36 cellular contexts compared by ENCODE assay signal in genomic region chr5:107549567-107549966, GRCh38.
"Had no signal": no experiment of that assay in that cellular context is flagged by ENCODE, and none has a peak within 500 bp of the region (broad histone marks: within the 10 kb centered on the region; RNA-seq: fewer than 3 reads in every experiment).

No MANE protein-coding gene starts in this region.

- H3K4me3 ChIP-seq: coronary artery, dorsolateral prefrontal cortex, gastroesophageal sphincter, lower lobe of right lung, sigmoid colon, testis, transverse colon, uterus had no signal

- DNase-seq: activated CD4-positive, alpha-beta memory T cell treated with anti-CD3 and anti-CD28 coated beads, Interleukin-2, amount 10 ng/mL, durations not matched to agents 7 days and 5 days; activated CD4-positive, alpha-beta T cell treated with anti-CD3 and anti-CD28 coated beads for 48 hours; activated CD8-positive, alpha-beta memory T cell treated with anti-CD3 and anti-CD28 coated beads, Interleukin-2, amount 50 U/mL, for 48 hours; activated gamma-delta T cell treated with Interleukin-2 at 50 U/mL for 16 hours; activated naive CD4-positive, alpha-beta T cell treated with anti-CD3 and anti-CD28 coated beads, Interleukin-2, amount 50 U/mL, for 16 hours; activated T-cell treated with anti-CD3 and anti-CD28 coated beads, Interleukin-2, amount 50 U/mL, for 24 hours; amniotic stem cell; brain microvascular endothelial cell; dorsolateral prefrontal cortex; effector memory CD8-positive, alpha-beta T cell; erythroblast; hippocampal formation; left colon; lower lobe of right lung; mesendoderm; natural killer cell; sigmoid colon; small intestine; stimulated activated CD4-positive, alpha-beta T cell treated with anti-CD3 and anti-CD28 coated beads, Interleukin-1b, Interleukin-23, amount 100 ng/mL, for 48 hours; stimulated activated CD4-positive, alpha-beta T cell treated with anti-CD3 and anti-CD28 coated beads, Interleukin-4, amount 100 ng/mL, for 4 hours; stimulated activated CD8-positive, alpha-beta memory T cell treated with anti-CD3 and anti-CD28 coated beads, Interleukin-4, amount 100 ng/mL, for 48 hours; stimulated activated naive B cell treated with anti-CD40 and anti-IgM and Interleukin-4, amounts not matched to agents 10 μg/mL and 1 μg/mL and 100 μg/mL, for 72 hours; SW 1271; T-helper 9 cell; testis; transverse colon; uterus had no signal

- H3K27ac Mint-ChIP-seq: activated CD4-positive, alpha-beta memory T cell treated with anti-CD3 and anti-CD28 coated beads, Interleukin-2, amount 10 ng/mL, durations not matched to agents 7 days and 5 days; activated T-cell treated with anti-CD3 and anti-CD28 coated beads, Interleukin-2, amount 50 U/mL, for 24 hours; activated T-helper 17 cell treated with anti-CD3 and anti-CD28 coated beads, Interleukin-2, amount 50 U/mL, for 72 hours; effector memory CD8-positive, alpha-beta T cell; natural killer cell; progenitor cell of endocrine pancreas; stimulated activated naive B cell treated with anti-CD40 and anti-IgM and Interleukin-4, amounts not matched to agents 10 μg/mL and 1 μg/mL and 100 μg/mL, for 72 hours; T-helper 1 cell treated with Interleukin-12 subunit alpha and Interleukin-12 subunit beta and Interleukin-4 antibody, amounts not matched to agents 30 μg/mL and 1 μg/mL, for 36 hours had no signal

- H3K4me1 Mint-ChIP-seq: activated CD4-positive, alpha-beta memory T cell treated with anti-CD3 and anti-CD28 coated beads, Interleukin-2, amount 10 ng/mL, durations not matched to agents 7 days and 5 days; activated T-helper 17 cell treated with anti-CD3 and anti-CD28 coated beads, Interleukin-2, amount 50 U/mL, for 72 hours; stimulated activated naive B cell treated with anti-CD40 and anti-IgM and Interleukin-4, amounts not matched to agents 10 μg/mL and 1 μg/mL and 100 μg/mL, for 72 hours had no signal

- H3K36me3 Mint-ChIP-seq: natural killer cell; stimulated activated naive B cell treated with anti-CD40 and anti-IgM and Interleukin-4, amounts not matched to agents 10 μg/mL and 1 μg/mL and 100 μg/mL, for 72 hours had no signal

- H3K36me3 ChIP-seq: brain microvascular endothelial cell, gastroesophageal sphincter, lower lobe of right lung, sigmoid colon, transverse colon, uterus had no signal

- H3K4me1 ChIP-seq: lower lobe of right lung, testis, transverse colon, uterus had no signal

- H3K9me3 Mint-ChIP-seq: activated CD4-positive, alpha-beta memory T cell treated with anti-CD3 and anti-CD28 coated beads, Interleukin-2, amount 10 ng/mL, durations not matched to agents 7 days and 5 days; activated T-cell treated with anti-CD3 and anti-CD28 coated beads, Interleukin-2, amount 50 U/mL, for 24 hours; activated T-helper 17 cell treated with anti-CD3 and anti-CD28 coated beads, Interleukin-2, amount 50 U/mL, for 72 hours; effector memory CD8-positive, alpha-beta T cell; natural killer cell; stimulated activated naive B cell treated with anti-CD40 and anti-IgM and Interleukin-4, amounts not matched to agents 10 μg/mL and 1 μg/mL and 100 μg/mL, for 72 hours; T-helper 1 cell treated with Interleukin-12 subunit alpha and Interleukin-12 subunit beta and Interleukin-4 antibody, amounts not matched to agents 30 μg/mL and 1 μg/mL, for 36 hours had no signal

- FAIRE-seq: astrocyte, small intestine, TTC549 had no signal

- H3K27me3 ChIP-seq: brain microvascular endothelial cell, dorsolateral prefrontal cortex, gastroesophageal sphincter, sigmoid colon, testis, transverse colon, uterus had no signal

- H3K4me3 Mint-ChIP-seq: activated CD4-positive, alpha-beta memory T cell treated with anti-CD3 and anti-CD28 coated beads, Interleukin-2, amount 10 ng/mL, durations not matched to agents 7 days and 5 days; activated T-cell treated with anti-CD3 and anti-CD28 coated beads, Interleukin-2, amount 50 U/mL, for 24 hours; activated T-helper 17 cell treated with anti-CD3 and anti-CD28 coated beads, Interleukin-2, amount 50 U/mL, for 72 hours; effector memory CD8-positive, alpha-beta T cell; natural killer cell; stimulated activated naive B cell treated with anti-CD40 and anti-IgM and Interleukin-4, amounts not matched to agents 10 μg/mL and 1 μg/mL and 100 μg/mL, for 72 hours; T-helper 1 cell treated with Interleukin-12 subunit alpha and Interleukin-12 subunit beta and Interleukin-4 antibody, amounts not matched to agents 30 μg/mL and 1 μg/mL, for 36 hours had no signal

- H3K9me3 ChIP-seq: gastroesophageal sphincter, lower lobe of right lung, sigmoid colon, testis, transverse colon, uterus had no signal

- H3K27ac ChIP-seq: brain microvascular endothelial cell, coronary artery, dorsolateral prefrontal cortex, gastroesophageal sphincter, lower lobe of right lung, sigmoid colon, testis, transverse colon, uterus, VCaP had no signal

- H3K27me3 Mint-ChIP-seq: activated T-cell treated with anti-CD3 and anti-CD28 coated beads, Interleukin-2, amount 50 U/mL, for 24 hours; activated T-helper 17 cell treated with anti-CD3 and anti-CD28 coated beads, Interleukin-2, amount 50 U/mL, for 72 hours; effector memory CD8-positive, alpha-beta T cell; progenitor cell of endocrine pancreas; stimulated activated naive B cell treated with anti-CD40 and anti-IgM and Interleukin-4, amounts not matched to agents 10 μg/mL and 1 μg/mL and 100 μg/mL, for 72 hours had no signal

- ATAC-seq: activated CD4-positive, CD25-positive, alpha-beta regulatory T cell treated with anti-CD3 and anti-CD28 coated beads, Interleukin-2, amount 50 U/mL, for 24 hours; activated T-helper 17 cell treated with anti-CD3 and anti-CD28 coated beads, Interleukin-2, amount 50 U/mL, for 72 hours; effector memory CD8-positive, alpha-beta T cell; gastroesophageal sphincter; left colon; lower lobe of right lung; stimulated activated naive B cell treated with anti-CD40 and anti-IgM and Interleukin-4, amounts not matched to agents 10 μg/mL and 1 μg/mL and 100 μg/mL, for 72 hours had no signal
